ENCODE assay signal across 8 cellular contexts in the genomic region with DNA sequence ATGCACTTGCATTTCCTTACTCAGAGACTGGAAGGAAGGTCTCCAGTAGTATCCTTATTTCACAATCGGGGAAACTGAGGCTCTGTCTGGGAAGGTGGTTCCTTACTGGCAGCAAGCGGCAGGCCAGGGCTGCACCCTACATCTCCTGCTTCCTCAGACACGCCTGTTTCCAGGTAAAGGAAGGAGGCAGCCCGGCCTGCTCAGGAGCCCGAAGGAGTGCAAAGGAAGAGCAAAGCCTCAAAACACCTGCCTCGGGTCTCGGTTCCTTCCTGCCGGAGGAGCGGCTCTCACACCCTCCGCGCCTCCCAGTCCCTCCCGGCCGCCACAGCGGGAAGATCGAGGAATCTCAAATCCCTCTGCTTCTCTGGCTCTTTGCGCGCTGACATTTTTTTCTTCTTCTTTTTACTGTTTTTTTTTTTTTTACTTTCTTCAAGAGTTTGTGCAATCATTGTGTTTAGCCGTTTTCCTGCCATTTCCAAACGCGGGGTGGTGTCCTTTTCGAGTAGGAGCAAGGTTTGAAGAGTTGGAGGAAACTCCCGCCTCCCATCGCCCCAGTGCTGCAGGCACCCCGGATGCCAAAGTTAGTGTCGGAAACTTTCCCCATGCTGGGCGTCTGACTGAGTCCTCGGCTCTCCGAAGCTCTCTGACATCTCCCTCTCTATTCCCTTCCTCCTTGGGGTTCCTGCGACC. TPM values are rescaled to one million over a fixed set of nuclear protein-coding genes. Genes with fewer than 3 reads are reported as not detected.
DNase-seq lines count a peak whose midpoint lies in the region; ATAC-seq and TF ChIP-seq lines count a peak whose summit lies in the region.

No MANE protein-coding gene starts in this region.

- H3K4me3 ChIP-seq in astrocyte of the spinal cord (ENCODE audit: low read depth, low read length), result no peak overlapping the region

- H3K36me3 Mint-ChIP-seq in stimulated activated effector memory CD8-positive, alpha-beta T cell treated with anti-CD3 and anti-CD28 coated beads, Interleukin-12 subunit alpha, Interleukin-12 subunit beta, amount 100 ng/mL, for 72 hours, result no peaks in the 10 kb centered on the region

- no peak overlapping the region for H3K27ac Mint-ChIP-seq in stimulated activated effector memory CD8-positive, alpha-beta T cell treated with anti-CD3 and anti-CD28 coated beads, Interleukin-12 subunit alpha, Interleukin-12 subunit beta, amount 100 ng/mL, for 72 hours

- TF ChIP-seq CTCF in astrocyte of the spinal cord (IDR thresholded peaks at IDR 0.05; ENCODE audit: low read depth, low read length), result no peak

- peak; percentile 43 for ATAC-seq in stimulated activated effector memory CD8-positive, alpha-beta T cell treated with anti-CD3 and anti-CD28 coated beads, Interleukin-12 subunit alpha, Interleukin-12 subunit beta, amount 100 ng/mL, for 72 hours

- in situ Hi-C loops in astrocyte of the spinal cord (cut with HindIII; ENCODE audit: low sequenced_read_pairs), result no loop called here

- peak; percentile 24 for DNase-seq in NCI-H510A treated with DMSO at 0.1 percent for 48 hours (lab: John Stamatoyannopoulos, UW)
- DNase-seq in NCI-H510A (lab: John Stamatoyannopoulos, UW), result no peak
- DNase-seq in LHCN-M2 (ENCODE audit: low read depth), result peak; percentile 22
- peak; percentile 21 for DNase-seq in astrocyte of the spinal cord (ENCODE audit: low read depth, low spot score)
- DNase-seq in iPS-NIHi11 (ENCODE audit: low spot score), result peak; percentile 69
- no peak for DNase-seq in stimulated activated effector memory CD8-positive, alpha-beta T cell treated with anti-CD3 and anti-CD28 coated beads, Interleukin-12 subunit alpha, Interleukin-12 subunit beta, amount 100 ng/mL, for 72 hours (ENCODE audit: low spot score in 2 of 2)
- DNase-seq in RPMI8226, result no peak
- DNase-seq in midbrain (lab: John Stamatoyannopoulos, UW), result no peak

- H3K9me3 Mint-ChIP-seq in stimulated activated effector memory CD8-positive, alpha-beta T cell treated with anti-CD3 and anti-CD28 coated beads, Interleukin-12 subunit alpha, Interleukin-12 subunit beta, amount 100 ng/mL, for 72 hours, result peaks cover 5% of the 10 kb centered on the region

- H3K4me3 Mint-ChIP-seq in stimulated activated effector memory CD8-positive, alpha-beta T cell treated with anti-CD3 and anti-CD28 coated beads, Interleukin-12 subunit alpha, Interleukin-12 subunit beta, amount 100 ng/mL, for 72 hours, result peak overlapping the region; percentile 75

- H3K4me1 Mint-ChIP-seq in stimulated activated effector memory CD8-positive, alpha-beta T cell treated with anti-CD3 and anti-CD28 coated beads, Interleukin-12 subunit alpha, Interleukin-12 subunit beta, amount 100 ng/mL, for 72 hours, result peaks cover 25% of the 10 kb centered on the region

RNA-seq across cellular contexts. Expression of gene GGTA1, which starts 1.0 kb away (rescaled TPM):
- not detected in 2 replicates for total RNA-seq in LHCN-M2 (2014; rRNA removed)
- not detected for polyA plus RNA-seq in LHCN-M2 (2012)

Comparison
In these comparisons a context has a peak if more than half of its experiments do, and no peak if none do; other contexts are left out.
1. DNase-seq: peak in NCI-H510A treated with DMSO at 0.1 percent for 48 hours (single experiment), LHCN-M2 (single experiment), astrocyte of the spinal cord (single experiment) and iPS-NIHi11 (single experiment); none in NCI-H510A (single experiment), stimulated activated effector memory CD8-positive, alpha-beta T cell treated with anti-CD3 and anti-CD28 coated beads, Interleukin-12 subunit alpha, Interleukin-12 subunit beta, amount 100 ng/mL, for 72 hours (0 of 2), RPMI8226 (single experiment) and midbrain (single experiment).